26 cellular contexts compared by ENCODE assay signal in the genomic region with DNA sequence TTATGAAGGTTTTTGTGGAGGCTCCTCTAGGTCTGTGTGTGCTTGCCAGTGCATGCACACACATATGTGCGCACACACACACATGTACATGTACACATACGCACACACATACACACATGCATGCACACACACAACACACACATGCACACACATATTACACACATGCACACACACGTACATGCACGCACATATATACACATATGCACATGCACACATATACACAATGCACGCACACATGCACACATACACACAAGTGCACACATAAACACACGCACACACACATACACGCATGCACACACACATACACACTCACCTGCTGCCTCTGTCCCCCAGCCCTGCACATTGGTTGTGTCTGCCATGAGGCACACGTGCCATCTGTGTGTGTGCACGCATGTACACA.
"Had no signal": no experiment of that assay in that cellular context is flagged by ENCODE, and none has a peak within 500 bp of the region (broad histone marks: within the 10 kb centered on the region; RNA-seq: fewer than 3 reads in every experiment).

No MANE protein-coding gene starts in this region.

- FAIRE-seq: TTC549 had no signal

- H3K36me3 ChIP-seq: ascending aorta, Peyer's patch, SJSA1 had no signal

- H3K4me2 ChIP-seq: SK-N-SH had no signal

- H3K9me3 ChIP-seq: ascending aorta, SJSA1, SK-N-SH had no signal

- DNase-seq: activated CD4-positive, alpha-beta T cell treated with anti-CD3 and anti-CD28 coated beads, Interleukin-2, amount 10 ng/mL, durations not matched to agents 24 days and 14 days; activated CD4-positive, alpha-beta T cell treated with anti-CD3 and anti-CD28 coated beads, Interleukin-2, amount 50 U/mL, for 4 hours; activated CD8-positive, alpha-beta T cell treated with anti-CD3 and anti-CD28 coated beads for 36 hours; activated gamma-delta T cell; activated naive CD4-positive, alpha-beta T cell treated with Interleukin-2 at 50 U/mL for 16 hours; activated naive CD8-positive, alpha-beta T cell treated with anti-CD3 and anti-CD28 coated beads, Interleukin-2, amount 10 ng/mL, durations not matched to agents 7 days and 5 days; activated T-cell treated with anti-CD3 and anti-CD28 coated beads, Interleukin-2, amount 50 U/mL, for 1 hour; amygdala; caudate nucleus; MM.1S; MV-4-11; NCI-H1092; NCI-H1436 treated with DMSO at 0.1 percent for 48 hours; NCI-H1694 treated with DMSO at 0.1 percent for 48 hours; NCI-H2029; NCI-H345; NCI-H524 treated with DMSO at 0.1 percent for 48 hours; NK-92 treated with Interleukin-12 subunit alpha and Interleukin-12 subunit beta, amount 100 ng/mL, for 24 hours; PC-3; Peyer's patch; RPMI8226; SHP77 treated with DMSO at 0.1 percent for 48 hours; SK-N-SH had no signal

- H3K27ac ChIP-seq: ascending aorta, Peyer's patch, SJSA1 had no signal

- ATAC-seq: activated CD8-positive, alpha-beta T cell treated with anti-CD3 and anti-CD28 coated beads for 36 hours; PC-3 had no signal

- H3K4me3 ChIP-seq: ascending aorta, SJSA1 had no signal

- H3K9ac ChIP-seq: SK-N-SH had no signal

- H3K27me3 ChIP-seq: ascending aorta, Peyer's patch had no signal
